In genomic region chr1:156412653-156413309, GRCh38 we compare ENCODE assay signal across 17 cellular contexts. TPM values are rescaled to one million over a fixed set of nuclear protein-coding genes. Genes with fewer than 3 reads are reported as not detected.
DNase-seq lines count a peak whose midpoint lies in the region; TF ChIP-seq lines count a peak whose summit lies in the region.
"Had no signal": no experiment of that assay in that cellular context is flagged by ENCODE, and none has a peak within 500 bp of the region (broad histone marks: within the 10 kb centered on the region; RNA-seq: fewer than 3 reads in every experiment).

No MANE protein-coding gene starts in this region.

- H3K36me3 Mint-ChIP-seq in endothelial cell (ENCODE audit: low read depth, unreplicated experiment) = peaks cover 25% of the 10 kb centered on the region
- H3K36me3 Mint-ChIP-seq: CD4-positive, CD25-positive, alpha-beta regulatory T cell had no signal

- no peak overlapping the region for H2BK12ac ChIP-seq in trophoblast cell (ENCODE audit: low read length)

- no peak overlapping the region for H4K91ac ChIP-seq in trophoblast cell (ENCODE audit: low read depth, low read length)

- H3K4me1 Mint-ChIP-seq in endothelial cell (ENCODE audit: unreplicated experiment) = peaks cover 4% of the 10 kb centered on the region
- H3K4me1 Mint-ChIP-seq: CD4-positive, CD25-positive, alpha-beta regulatory T cell; IgD-negative memory B cell had no signal

- H3K36me3 ChIP-seq in trophoblast cell (ENCODE audit: control insufficient read depth in 1 of 2, insufficient read depth in 2 of 2, low read length in 2 of 2) = peaks cover 32 to 36% of the 10 kb centered on the region in 2 experiments
- peaks cover 10% of the 10 kb centered on the region for H3K36me3 ChIP-seq in mesendoderm (ENCODE audit: control insufficient read depth, insufficient read depth, low read length)

- DNase-seq in Ammon's horn (ENCODE audit: low spot score) (peak; percentile 83), endothelial cell (ENCODE audit: low spot score) (no peak), trophoblast cell (no peak), mesendoderm (no peak), SKM-1 (lab: John Stamatoyannopoulos, UW; ENCODE audit: unreplicated experiment) (no peak), epidermal melanocyte (ENCODE audit: insufficient read length, low spot score) (no peak)
- DNase-seq in activated naive CD4-positive, alpha-beta T cell treated with Interleukin-2 at 50 U/mL for 16 hours = no peak
- DNase-seq: 8988T; CD4-positive, CD25-positive, alpha-beta regulatory T cell; GOT3; NCI-H1105; NCI-H187 treated with DMSO at 0.1 percent for 48 hours; NCI-H446 treated with DMSO at 0.1 percent for 48 hours; SHP77 had no signal

- H4K8ac ChIP-seq in trophoblast cell (ENCODE audit: low read depth, low read length) (no peak overlapping the region), mesendoderm (ENCODE audit: low read depth, low read length) (no peak overlapping the region)

- H3K23ac ChIP-seq in trophoblast cell (ENCODE audit: low read length) = no peak overlapping the region
- H3K23ac ChIP-seq in mesendoderm (ENCODE audit: low read length) = no peak overlapping the region

- no peaks in the 10 kb centered on the region for H3K9me3 Mint-ChIP-seq in endothelial cell (ENCODE audit: unreplicated experiment)

- no peak overlapping the region for H3K27ac Mint-ChIP-seq in endothelial cell (ENCODE audit: unreplicated experiment)
- H3K27ac Mint-ChIP-seq: CD4-positive, CD25-positive, alpha-beta regulatory T cell; IgD-negative memory B cell had no signal

- no peak overlapping the region for H3K18ac ChIP-seq in trophoblast cell (ENCODE audit: low read length)
- no peak overlapping the region for H3K18ac ChIP-seq in mesendoderm (ENCODE audit: low read length)

- H3K9ac ChIP-seq in trophoblast cell (ENCODE audit: low read length) (peak overlapping the region; percentile 28), mesendoderm (ENCODE audit: low read length) (no peak overlapping the region)

- H2BK120ac ChIP-seq in trophoblast cell (ENCODE audit: insufficient read depth, low read length, poor library complexity) (no peak overlapping the region), mesendoderm (ENCODE audit: low read depth, low read length) (no peak overlapping the region)

- H3K27me3 Mint-ChIP-seq in endothelial cell (ENCODE audit: unreplicated experiment) = peaks cover 16% of the 10 kb centered on the region

- H3K4ac ChIP-seq in trophoblast cell (ENCODE audit: low read depth, low read length) (no peak overlapping the region), mesendoderm (ENCODE audit: low read depth, low read length) (no peak overlapping the region)

- WGBS in trophoblast cell (ENCODE audit: extremely low coverage, insufficient coverage, insufficient read length) = no CpG with 5 or more reads among the region's 9 CpGs
- no CpG with 5 or more reads among the region's 9 CpGs for WGBS in mesendoderm (ENCODE audit: extremely low coverage, insufficient coverage, low lambda C conversion rate)

- peak overlapping the region; percentile 8 for H3K4me3 Mint-ChIP-seq in endothelial cell (ENCODE audit: unreplicated experiment)
- H3K4me3 Mint-ChIP-seq: CD4-positive, CD25-positive, alpha-beta regulatory T cell; IgD-negative memory B cell had no signal

- H3K4me3 ChIP-seq in trophoblast cell (ENCODE audit: low read depth, low read length) = no peak overlapping the region
- H3K4me3 ChIP-seq in mesendoderm (ENCODE audit: low read length) = no peak overlapping the region

- H2BK5ac ChIP-seq in trophoblast cell (ENCODE audit: low read depth, low read length, poor library complexity) = no peak overlapping the region
- no peak overlapping the region for H2BK5ac ChIP-seq in mesendoderm (ENCODE audit: low read length)

- H3K79me2 ChIP-seq in trophoblast cell (ENCODE audit: control insufficient read depth, insufficient read depth, low read length, poor library complexity) (no peaks in the 10 kb centered on the region), mesendoderm (ENCODE audit: control insufficient read depth, insufficient read depth, low read length) (peaks cover 3% of the 10 kb centered on the region)

- H2AK5ac ChIP-seq in trophoblast cell (ENCODE audit: low read length) = no peak overlapping the region
- no peak overlapping the region for H2AK5ac ChIP-seq in mesendoderm (ENCODE audit: low read length)

- H3K27ac ChIP-seq in angular gyrus (ENCODE audit: low read depth, low read length) (peak overlapping the region; percentile 100), trophoblast cell (ENCODE audit: low read depth, low read length) (no peak overlapping the region), mesendoderm (ENCODE audit: low read depth, low read length) (no peak overlapping the region)

- no peak overlapping the region for H4K5ac ChIP-seq in mesendoderm (ENCODE audit: low read length)

- no peaks in the 10 kb centered on the region for H3K9me3 ChIP-seq in trophoblast cell (ENCODE audit: insufficient read depth, low read depth, low read length)

- no peak overlapping the region for H3K56ac ChIP-seq in mesendoderm (ENCODE audit: low read length)

- H3K79me1 ChIP-seq in trophoblast cell (ENCODE audit: low read length) (no peaks in the 10 kb centered on the region), mesendoderm (ENCODE audit: low read length) (peaks cover 6% of the 10 kb centered on the region)

- H2AFZ ChIP-seq in trophoblast cell (ENCODE audit: insufficient read depth, low read length, poor library complexity) = no peak overlapping the region

- H2BK15ac ChIP-seq in mesendoderm (replicated peaks; ENCODE audit: low read depth) = no peak overlapping the region

- H3K4me2 ChIP-seq in trophoblast cell (ENCODE audit: low read length) (no peak overlapping the region), mesendoderm (ENCODE audit: low read length) (no peak overlapping the region)

- H3K4me1 ChIP-seq in trophoblast cell (ENCODE audit: control insufficient read depth in 1 of 2, insufficient read depth in 2 of 2, low read length in 2 of 2) (peaks cover 0 to 2% of the 10 kb centered on the region in 2 experiments), mesendoderm (ENCODE audit: control insufficient read depth, low read depth, low read length) (no peaks in the 10 kb centered on the region)

- no peak overlapping the region for H4K12ac ChIP-seq in trophoblast cell (ENCODE audit: low read depth, low read length)

- H3K27me3 ChIP-seq in trophoblast cell (ENCODE audit: insufficient read depth, low read length) (no peaks in the 10 kb centered on the region), mesendoderm (ENCODE audit: insufficient read depth, low read length, poor library complexity) (no peaks in the 10 kb centered on the region)

- no peak for TF ChIP-seq CTCF in endothelial cell (IDR thresholded peaks at IDR 0.05; ENCODE audit: unreplicated experiment)

- no peak overlapping the region for H3K14ac ChIP-seq in trophoblast cell (ENCODE audit: low read length)

RNA-seq across cellular contexts. Expression of gene RHBG, which starts 43.8 kb away (rescaled TPM):
- not detected for total RNA-seq in endothelial cell (ENCODE audit: unreplicated experiment)
- 9.3 and 10.1 TPM in 2 replicates for polyA plus RNA-seq in trophoblast cell (2013)
- polyA plus RNA-seq in mesendoderm (2013, experiment 1 of 2) = 0.88 TPM
- 0.97 TPM for polyA plus RNA-seq in mesendoderm (2013, experiment 2 of 2)
- total RNA-seq: CD4-positive, CD25-positive, alpha-beta regulatory T cell; HT1080 had no signal
- polyA plus RNA-seq: CD4-positive, CD25-positive, alpha-beta regulatory T cell; IgD-negative memory B cell had no signal
